Comparison of ENCODE assay signal across 1 cellular context in genomic region chr5:179806250-179807045, GRCh38.
TF ChIP-seq lines count a peak whose summit lies in the region.

MGAT4B (minus strand) TSS chr5:179806866; CDS start chr5:179806583, 283 bp downstream.

TF ChIP-seq in GM12878, 131 proteins besides CTCF, POLR2A, EP300 and RAD21 (continued from another document and continues in another):
- TF ChIP-seq E4F1 (IDR thresholded peaks at IDR 0.05; ENCODE audit: borderline replicate concordance, partially characterized antibody) (no peak), RBBP5 (conservative IDR thresholded peaks at IDR 0.05) (no peak), RAD51 (IDR thresholded peaks at IDR 0.05) (no peak), ZNF384 (IDR thresholded peaks at IDR 0.05; ENCODE audit: borderline replicate concordance, low read depth, low read length) (no peak), NFXL1 (IDR thresholded peaks at IDR 0.05; ENCODE audit: borderline replicate concordance) (0 out of 2 replicates have a peak, but pooled peaks have one; percentile 43), SMAD5 (IDR thresholded peaks at IDR 0.05; ENCODE audit: low read depth) (no peak), CBX3 (IDR thresholded peaks at IDR 0.05; ENCODE audit: borderline replicate concordance, low read depth) (no peak), SREBF2 (IDR thresholded peaks at IDR 0.05; ENCODE audit: low read length) (no peak), RFX5 (IDR thresholded peaks at IDR 0.05; ENCODE audit: low read depth, low read length) (no peak), PBX3 (IDR thresholded peaks at IDR 0.05; ENCODE audit: insufficient replicate concordance, low read depth, low read length) (no peak), BHLHE40 (IDR thresholded peaks at IDR 0.05; ENCODE audit: borderline replicate concordance in 1 of 2, low read depth in 2 of 2, low read length in 1 of 2) (peak in 1 of 2 experiments; percentile 59; a peak in 1 of 4 replicates), NR2F1 (conservative IDR thresholded peaks at IDR 0.05) (no peak), ZNF24 (IDR thresholded peaks at IDR 0.05) (peak; percentile 49; the same call in 1 of the 2 replicates), FOXM1 (IDR thresholded peaks at IDR 0.05; ENCODE audit: low read depth, low read length) (no peak), HDAC6 (IDR thresholded peaks at IDR 0.05; ENCODE audit: unreplicated experiment) (no peak), POLR2AphosphoS5 (IDR thresholded peaks at IDR 0.05; ENCODE audit: low read length) (no peak; the same call in 1 of the 2 replicates), RB1 (IDR thresholded peaks at IDR 0.05; ENCODE audit: borderline replicate concordance) (no peak), CHD2 (IDR thresholded peaks at IDR 0.05; ENCODE audit: borderline replicate concordance, low read depth, low read length) (no peak; the same call in 1 of the 2 replicates), JUND (IDR thresholded peaks at IDR 0.05; ENCODE audit: low read depth, low read length) (no peak), IRF4 (IDR thresholded peaks at IDR 0.05; ENCODE audit: low read depth, low read length) (no peak), STAT1 (conservative IDR thresholded peaks at IDR 0.05) (no peak), EGR1 (IDR thresholded peaks at IDR 0.05; ENCODE audit: borderline replicate concordance in 1 of 2, low read depth in 2 of 2, low read length in 2 of 2) (peak in 1 of 2 experiments; percentile 80; a peak in 2 of 3 replicates), BACH1 (IDR thresholded peaks at IDR 0.05; ENCODE audit: borderline replicate concordance) (peak; percentile 40; the same call in 1 of the 2 replicates), TAF1 (IDR thresholded peaks at IDR 0.05; ENCODE audit: borderline replicate concordance, low read depth, low read length) (peak; percentile 64; the same call in 1 of the 2 replicates), PAX8 (IDR thresholded peaks at IDR 0.05) (no peak), HDAC2 (IDR thresholded peaks at IDR 0.05) (no peak), SUPT20H (IDR thresholded peaks at IDR 0.05; ENCODE audit: borderline replicate concordance, control insufficient read depth, low read depth, low read length) (no peak), ASH2L (IDR thresholded peaks at IDR 0.05; ENCODE audit: borderline replicate concordance, low read depth) (no peak), MXI1 (IDR thresholded peaks at IDR 0.05; ENCODE audit: low read depth, low read length) (peak; percentile 57; the same call in 1 of the 2 replicates), PAX5 (IDR thresholded peaks at IDR 0.05; ENCODE audit: borderline replicate concordance, low read depth, low read length) (0 out of 2 replicates have a peak, but pooled peaks have one; percentile 27), TARDBP (IDR thresholded peaks at IDR 0.05; ENCODE audit: borderline replicate concordance) (no peak), MTA3 (IDR thresholded peaks at IDR 0.05; ENCODE audit: borderline replicate concordance, low read length) (no peak), ZBED1 (IDR thresholded peaks at IDR 0.05; ENCODE audit: borderline replicate concordance) (no peak), RUNX3 (IDR thresholded peaks at IDR 0.05; ENCODE audit: low read length) (no peak), MYC (IDR thresholded peaks at IDR 0.05; ENCODE audit: insufficient read depth, insufficient read length, insufficient replicate concordance, low read length, severe bottlenecking) (no peak), HSF1 (IDR thresholded peaks at IDR 0.05; ENCODE audit: low read depth, low read length) (no peak), POLR2AphosphoS2 (IDR thresholded peaks at IDR 0.05; ENCODE audit: low read depth, low read length) (no peak), EZH2 (IDR thresholded peaks at IDR 0.05; ENCODE audit: borderline replicate concordance, control insufficient read depth, low read depth, low read length) (no peak), NR2C1 (IDR thresholded peaks at IDR 0.05) (peak; percentile 54), MYB (IDR thresholded peaks at IDR 0.05; ENCODE audit: borderline replicate concordance, low read depth, low read length) (no peak), MTA2 (IDR thresholded peaks at IDR 0.05; ENCODE audit: low read depth) (no peak), KAT2A (conservative IDR thresholded peaks at IDR 0.05; ENCODE audit: control insufficient read depth, low read depth, low read length) (no peak), SPI1 (IDR thresholded peaks at IDR 0.05; ENCODE audit: borderline replicate concordance, insufficient read depth, low read depth, low read length) (no peak), TBL1XR1 (IDR thresholded peaks at IDR 0.05; ENCODE audit: low read depth, low read length) (no peak), IRF3 (IDR thresholded peaks at IDR 0.05) (no peak), LARP7 (IDR thresholded peaks at IDR 0.05) (0 out of 2 replicates have a peak, but pooled peaks have one; percentile 32), ATF3 (IDR thresholded peaks at IDR 0.05; ENCODE audit: borderline replicate concordance, extremely low read depth, low read depth, low read length) (no peak), PKNOX1 (IDR thresholded peaks at IDR 0.05) (no peak)
- TF ChIP-seq, protein P1, sequence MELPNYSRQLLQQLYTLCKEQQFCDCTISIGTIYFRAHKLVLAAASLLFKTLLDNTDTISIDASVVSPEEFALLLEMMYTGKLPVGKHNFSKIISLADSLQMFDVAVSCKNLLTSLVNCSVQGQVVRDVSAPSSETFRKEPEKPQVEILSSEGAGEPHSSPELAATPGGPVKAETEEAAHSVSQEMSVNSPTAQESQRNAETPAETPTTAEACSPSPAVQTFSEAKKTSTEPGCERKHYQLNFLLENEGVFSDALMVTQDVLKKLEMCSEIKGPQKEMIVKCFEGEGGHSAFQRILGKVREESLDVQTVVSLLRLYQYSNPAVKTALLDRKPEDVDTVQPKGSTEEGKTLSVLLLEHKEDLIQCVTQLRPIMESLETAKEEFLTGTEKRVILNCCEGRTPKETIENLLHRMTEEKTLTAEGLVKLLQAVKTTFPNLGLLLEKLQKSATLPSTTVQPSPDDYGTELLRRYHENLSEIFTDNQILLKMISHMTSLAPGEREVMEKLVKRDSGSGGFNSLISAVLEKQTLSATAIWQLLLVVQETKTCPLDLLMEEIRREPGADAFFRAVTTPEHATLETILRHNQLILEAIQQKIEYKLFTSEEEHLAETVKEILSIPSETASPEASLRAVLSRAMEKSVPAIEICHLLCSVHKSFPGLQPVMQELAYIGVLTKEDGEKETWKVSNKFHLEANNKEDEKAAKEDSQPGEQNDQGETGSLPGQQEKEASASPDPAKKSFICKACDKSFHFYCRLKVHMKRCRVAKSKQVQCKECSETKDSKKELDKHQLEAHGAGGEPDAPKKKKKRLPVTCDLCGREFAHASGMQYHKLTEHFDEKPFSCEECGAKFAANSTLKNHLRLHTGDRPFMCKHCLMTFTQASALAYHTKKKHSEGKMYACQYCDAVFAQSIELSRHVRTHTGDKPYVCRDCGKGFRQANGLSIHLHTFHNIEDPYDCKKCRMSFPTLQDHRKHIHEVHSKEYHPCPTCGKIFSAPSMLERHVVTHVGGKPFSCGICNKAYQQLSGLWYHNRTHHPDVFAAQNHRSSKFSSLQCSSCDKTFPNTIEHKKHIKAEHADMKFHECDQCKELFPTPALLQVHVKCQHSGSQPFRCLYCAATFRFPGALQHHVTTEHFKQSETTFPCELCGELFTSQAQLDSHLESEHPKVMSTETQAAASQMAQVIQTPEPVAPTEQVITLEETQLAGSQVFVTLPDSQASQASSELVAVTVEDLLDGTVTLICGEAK (IDR thresholded peaks at IDR 0.05; ENCODE audit: borderline replicate concordance): no peak
- TF ChIP-seq, protein P2, sequence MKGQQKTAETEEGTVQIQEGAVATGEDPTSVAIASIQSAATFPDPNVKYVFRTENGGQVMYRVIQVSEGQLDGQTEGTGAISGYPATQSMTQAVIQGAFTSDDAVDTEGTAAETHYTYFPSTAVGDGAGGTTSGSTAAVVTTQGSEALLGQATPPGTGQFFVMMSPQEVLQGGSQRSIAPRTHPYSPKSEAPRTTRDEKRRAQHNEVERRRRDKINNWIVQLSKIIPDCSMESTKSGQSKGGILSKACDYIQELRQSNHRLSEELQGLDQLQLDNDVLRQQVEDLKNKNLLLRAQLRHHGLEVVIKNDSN (IDR thresholded peaks at IDR 0.05; ENCODE audit: borderline replicate concordance, extremely low read length, insufficient read depth, low read depth, low read length): no peak
- TF ChIP-seq, protein P3, sequence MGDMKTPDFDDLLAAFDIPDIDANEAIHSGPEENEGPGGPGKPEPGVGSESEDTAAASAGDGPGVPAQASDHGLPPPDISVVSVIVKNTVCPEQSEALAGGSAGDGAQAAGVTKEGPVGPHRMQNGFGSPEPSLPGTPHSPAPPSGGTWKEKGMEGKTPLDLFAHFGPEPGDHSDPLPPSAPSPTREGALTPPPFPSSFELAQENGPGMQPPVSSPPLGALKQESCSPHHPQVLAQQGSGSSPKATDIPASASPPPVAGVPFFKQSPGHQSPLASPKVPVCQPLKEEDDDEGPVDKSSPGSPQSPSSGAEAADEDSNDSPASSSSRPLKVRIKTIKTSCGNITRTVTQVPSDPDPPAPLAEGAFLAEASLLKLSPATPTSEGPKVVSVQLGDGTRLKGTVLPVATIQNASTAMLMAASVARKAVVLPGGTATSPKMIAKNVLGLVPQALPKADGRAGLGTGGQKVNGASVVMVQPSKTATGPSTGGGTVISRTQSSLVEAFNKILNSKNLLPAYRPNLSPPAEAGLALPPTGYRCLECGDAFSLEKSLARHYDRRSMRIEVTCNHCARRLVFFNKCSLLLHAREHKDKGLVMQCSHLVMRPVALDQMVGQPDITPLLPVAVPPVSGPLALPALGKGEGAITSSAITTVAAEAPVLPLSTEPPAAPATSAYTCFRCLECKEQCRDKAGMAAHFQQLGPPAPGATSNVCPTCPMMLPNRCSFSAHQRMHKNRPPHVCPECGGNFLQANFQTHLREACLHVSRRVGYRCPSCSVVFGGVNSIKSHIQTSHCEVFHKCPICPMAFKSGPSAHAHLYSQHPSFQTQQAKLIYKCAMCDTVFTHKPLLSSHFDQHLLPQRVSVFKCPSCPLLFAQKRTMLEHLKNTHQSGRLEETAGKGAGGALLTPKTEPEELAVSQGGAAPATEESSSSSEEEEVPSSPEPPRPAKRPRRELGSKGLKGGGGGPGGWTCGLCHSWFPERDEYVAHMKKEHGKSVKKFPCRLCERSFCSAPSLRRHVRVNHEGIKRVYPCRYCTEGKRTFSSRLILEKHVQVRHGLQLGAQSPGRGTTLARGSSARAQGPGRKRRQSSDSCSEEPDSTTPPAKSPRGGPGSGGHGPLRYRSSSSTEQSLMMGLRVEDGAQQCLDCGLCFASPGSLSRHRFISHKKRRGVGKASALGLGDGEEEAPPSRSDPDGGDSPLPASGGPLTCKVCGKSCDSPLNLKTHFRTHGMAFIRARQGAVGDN (IDR thresholded peaks at IDR 0.05): peak; percentile 27; the same call in 1 of the 2 replicates
